In genomic region chr10:69801094-69801433, GRCh38 we compare ENCODE assay signal across 1 cellular context.
TF ChIP-seq lines count a peak whose summit lies in the region.

No MANE protein-coding gene starts in this region.

TF ChIP-seq in HEK293, 187 proteins besides CTCF, POLR2A, EP300 and RAD21 (continued from another document):
- no peak for TF ChIP-seq PRDM2 (tag by site-specific recombination; IDR thresholded peaks at IDR 0.05; ENCODE audit: borderline replicate concordance)
- no peak for TF ChIP-seq ZNF521 (tag by site-specific recombination; IDR thresholded peaks at IDR 0.05)
- TF ChIP-seq ZBTB17 (tag by site-specific recombination; IDR thresholded peaks at IDR 0.05) = peak; percentile 54; the same call in 1 of the 2 replicates
- no peak for TF ChIP-seq KLF10 (tag by site-specific recombination; IDR thresholded peaks at IDR 0.05)
- TF ChIP-seq ZNF223 (tag by site-specific recombination; IDR thresholded peaks at IDR 0.05) = no peak
- TF ChIP-seq ATF2 (tag by site-specific recombination; IDR thresholded peaks at IDR 0.05; ENCODE audit: low read depth) = no peak
- no peak for TF ChIP-seq ZNF610 (tag by site-specific recombination; IDR thresholded peaks at IDR 0.05; ENCODE audit: borderline replicate concordance)
- 0 out of 2 replicates have a peak, but pooled peaks have one; percentile 19 for TF ChIP-seq ZBTB10 (tag by site-specific recombination; IDR thresholded peaks at IDR 0.05)
- peak; percentile 93 for TF ChIP-seq ZNF449 (tag by site-specific recombination; IDR thresholded peaks at IDR 0.05)
- peak; percentile 33; the same call in 1 of the 2 replicates for TF ChIP-seq ZNF394 (tag by site-specific recombination; IDR thresholded peaks at IDR 0.05; ENCODE audit: borderline replicate concordance)
- no peak for TF ChIP-seq SP3 (tag by site-specific recombination; IDR thresholded peaks at IDR 0.05)
- no peak for TF ChIP-seq EGR2 (tag by site-specific recombination; IDR thresholded peaks at IDR 0.05; ENCODE audit: low read depth)
- peak; percentile 8; the same call in 1 of the 2 replicates for TF ChIP-seq ZNF76 (tag by site-specific recombination; IDR thresholded peaks at IDR 0.05; ENCODE audit: borderline replicate concordance, low read depth)
